In genomic region chr14:105014631-105015030, GRCh38 we compare ENCODE assay signal across 13 cellular contexts. TPM values are rescaled to one million over a fixed set of nuclear protein-coding genes. Genes with fewer than 3 reads are reported as not detected.
DNase-seq lines count a peak whose midpoint lies in the region; ATAC-seq and TF ChIP-seq lines count a peak whose summit lies in the region.
"Had no signal": no experiment of that assay in that cellular context is flagged by ENCODE, and none has a peak within 500 bp of the region (broad histone marks: within the 10 kb centered on the region; RNA-seq: fewer than 3 reads in every experiment).

No MANE protein-coding gene starts in this region.

- peaks cover 92% of the 10 kb centered on the region for H3K79me2 ChIP-seq in mesendoderm (ENCODE audit: control insufficient read depth, insufficient read depth, low read length)

- POLR2A ChIA-PET in T-cell (lab: Charles Lee), result interaction anchor here in 1 of 2 donors (1.0 kb wide), 1 partner anchor 51 kb away, joined by 5 read pairs; no protein-coding TSS in a partner anchor

- peak overlapping the region; percentile 42 for H3K56ac ChIP-seq in mesendoderm (ENCODE audit: low read length)

- no peak for ATAC-seq in T-cell (replicated peaks in 1 of 4)
- no peak for ATAC-seq in GM21526 (IDR thresholded peaks at IDR 0.05; ENCODE audit: low FRiP score, unreplicated experiment)
- no peak for ATAC-seq in HG03342 (IDR thresholded peaks at IDR 0.05; ENCODE audit: unreplicated experiment)
- ATAC-seq in HG03175 (IDR thresholded peaks at IDR 0.05; ENCODE audit: unreplicated experiment), result no peak

- H3K27me3 Mint-ChIP-seq in CD14-positive monocyte (ENCODE audit: low read depth in 3 of 3) (peaks cover 0 to 4% (median 0%) of the 10 kb centered on the region in 3 donors), T-cell (no peaks in the 10 kb centered on the region)
- H3K27me3 Mint-ChIP-seq: naive B cell had no signal

- no peak for DNase-seq in CD14-positive monocyte (ENCODE audit: low spot score)
- no peak for DNase-seq in GM06990 (ENCODE audit: extremely low read depth, insufficient read length)
- DNase-seq in T-cell, result no peak
- no peak for DNase-seq in mesendoderm
- DNase-seq: activated CD4-positive, alpha-beta T cell treated with anti-CD3 and anti-CD28 coated beads for 1 hour; islet precursor cell; naive B cell; sigmoid colon had no signal

- TF ChIP-seq CTCF in CD14-positive monocyte (IDR thresholded peaks at IDR 0.05), result no peak
- TF ChIP-seq CTCF in GM06990 (IDR thresholded peaks at IDR 0.05; ENCODE audit: insufficient read depth, low read length, poor library complexity, severe bottlenecking), result no peak

- peaks cover 15% of the 10 kb centered on the region for H3K4me1 ChIP-seq in mesendoderm (ENCODE audit: control insufficient read depth, low read depth, low read length)

- no peak overlapping the region for H2BK120ac ChIP-seq in mesendoderm (ENCODE audit: low read depth, low read length)

- no peaks in the 10 kb centered on the region for H3K9me3 Mint-ChIP-seq in CD14-positive monocyte
- H3K9me3 Mint-ChIP-seq in T-cell, result no peaks in the 10 kb centered on the region
- H3K9me3 Mint-ChIP-seq: naive B cell had no signal

- H3K18ac ChIP-seq in mesendoderm (ENCODE audit: low read length), result no peak overlapping the region

- peaks cover 34% of the 10 kb centered on the region for H3K79me1 ChIP-seq in mesendoderm (ENCODE audit: low read length)

- no peak overlapping the region for H3K23ac ChIP-seq in mesendoderm (ENCODE audit: low read length)

- no peak overlapping the region for H3K9ac ChIP-seq in mesendoderm (ENCODE audit: low read length)

- no peak overlapping the region for H3K4me3 Mint-ChIP-seq in CD14-positive monocyte
- H3K4me3 Mint-ChIP-seq in T-cell, result no peak overlapping the region

- H3K4me1 Mint-ChIP-seq in CD14-positive monocyte (peaks cover 66% of the 10 kb centered on the region), T-cell (peaks cover 60 to 68% (median 67%) of the 10 kb centered on the region in 3 donors)

- peaks cover 38 to 40% of the 10 kb centered on the region in 2 donors for H3K36me3 Mint-ChIP-seq in CD14-positive monocyte
- peaks cover 20% of the 10 kb centered on the region for H3K36me3 Mint-ChIP-seq in T-cell
- H3K36me3 Mint-ChIP-seq: naive B cell had no signal

- H3K4ac ChIP-seq in mesendoderm (ENCODE audit: low read depth, low read length), result no peak overlapping the region

- no peak overlapping the region for H4K5ac ChIP-seq in mesendoderm (ENCODE audit: low read length)

- WGBS in mesendoderm (ENCODE audit: extremely low coverage, insufficient coverage, low lambda C conversion rate), result no CpG with 5 or more reads among the region's 4 CpGs

- H3K36me3 ChIP-seq in GM06990 (ENCODE audit: control insufficient read depth, insufficient read depth, low read length) (peaks cover 18% of the 10 kb centered on the region), mesendoderm (ENCODE audit: control insufficient read depth, insufficient read depth, low read length) (peaks cover 15% of the 10 kb centered on the region)

- no peak overlapping the region for H2AK5ac ChIP-seq in mesendoderm (ENCODE audit: low read length)

- no peak overlapping the region for H4K8ac ChIP-seq in mesendoderm (ENCODE audit: low read depth, low read length)

- H3K4me3 ChIP-seq in GM06990 (replicated peaks; ENCODE audit: low read depth, low read length), result peak overlapping the region; percentile 44
- no peak overlapping the region for H3K4me3 ChIP-seq in mesendoderm (ENCODE audit: low read length)
- H3K4me3 ChIP-seq: sigmoid colon, thoracic aorta had no signal

- no peak overlapping the region for H2BK15ac ChIP-seq in mesendoderm (replicated peaks; ENCODE audit: low read depth)

- H3K4me2 ChIP-seq in mesendoderm (ENCODE audit: low read length), result no peak overlapping the region

- no peak overlapping the region for H2BK5ac ChIP-seq in mesendoderm (ENCODE audit: low read length)

- H3K27ac ChIP-seq in mesendoderm (ENCODE audit: low read depth, low read length), result no peak overlapping the region
- H3K27ac ChIP-seq: sigmoid colon, thoracic aorta had no signal

- intact Hi-C loops in CD14-positive monocyte (cut with micrococcal nuclease), result loop anchor here in 1 of 2 donors (5.0 kb wide), 2 partner anchors 33 to 37 kb away; partner anchors contain the start of gene AHNAK2

- CTCF ChIA-PET in T-cell (lab: Charles Lee), result no interaction called here

- H3K27me3 ChIP-seq in GM06990 (replicated peaks; ENCODE audit: control insufficient read depth, insufficient read depth, low read length) (no peaks in the 10 kb centered on the region), mesendoderm (ENCODE audit: insufficient read depth, low read length, poor library complexity) (no peaks in the 10 kb centered on the region)
- H3K27me3 ChIP-seq: sigmoid colon had no signal

- H3K27ac Mint-ChIP-seq in CD14-positive monocyte (peak overlapping the region in 5 of 7 donors; percentile 63 to 89 (median 71)), T-cell (peak overlapping the region; percentile 57 to 66)

RNA-seq across cellular contexts. Expression of gene CDCA4, which starts 6.3 kb away (rescaled TPM):
- 10 to 100 TPM in 1 of 2 donors, 1 to 10 TPM in 1; 8.6 to 12.0 TPM for polyA plus RNA-seq in CD14-positive monocyte
- total RNA-seq in T-cell, result 10 to 100 TPM; 13.0 to 20.1 (median 15.8) TPM
- polyA plus RNA-seq in mesendoderm (2013, experiment 1 of 2), result 41.6 TPM
- polyA plus RNA-seq in mesendoderm (2013, experiment 2 of 2), result 41.5 TPM

RNA-seq across cellular contexts. Expression of gene CLBA1, which starts 29.0 kb away (rescaled TPM):
- polyA plus RNA-seq in CD14-positive monocyte, result under 1 TPM; 0.62 to 0.76 TPM
- 1 to 10 TPM; 1.2 to 3.4 (median 2.7) TPM for total RNA-seq in T-cell
- polyA plus RNA-seq in mesendoderm (2013, experiment 1 of 2), result 1.2 TPM
- 1.6 TPM for polyA plus RNA-seq in mesendoderm (2013, experiment 2 of 2)

RNA-seq across cellular contexts. Expression of gene AHNAK2, which starts 36.5 kb away (rescaled TPM):
- under 1 TPM in 1 of 2 donors, not detected in 1; 0.01 TPM for polyA plus RNA-seq in CD14-positive monocyte
- under 1 TPM in 3 of 5 donors, not detected in 2; 0.20 to 0.38 (median 0.22) TPM for total RNA-seq in T-cell
- 0.17 TPM for polyA plus RNA-seq in mesendoderm (2013, experiment 1 of 2)
- 0.21 TPM for polyA plus RNA-seq in mesendoderm (2013, experiment 2 of 2)

RNA-seq across cellular contexts. Expression of gene GPR132, which starts 50.6 kb away (rescaled TPM):
- polyA plus RNA-seq in CD14-positive monocyte, result 10 to 100 TPM in 1 of 2 donors, 1 to 10 TPM in 1; 6.3 to 13.0 TPM
- total RNA-seq in T-cell, result 10 to 100 TPM; 47.0 to 58.0 (median 49.7) TPM
- polyA plus RNA-seq in mesendoderm (2013, experiment 1 of 2), result not detected
- polyA plus RNA-seq in mesendoderm (2013, experiment 2 of 2), result not detected
- total RNA-seq: NCI-H460 had no signal
